In genomic region chr6:159577564-159577963, GRCh38 we compare ENCODE assay signal across 14 cellular contexts.
DNase-seq lines count a peak whose midpoint lies in the region; ATAC-seq and TF ChIP-seq lines count a peak whose summit lies in the region.
"Had no signal": no experiment of that assay in that cellular context is flagged by ENCODE, and none has a peak within 500 bp of the region (broad histone marks: within the 10 kb centered on the region; RNA-seq: fewer than 3 reads in every experiment).

No MANE protein-coding gene starts in this region.

- H3K27me3 ChIP-seq in GM23338 (ENCODE audit: insufficient read depth) = no peaks in the 10 kb centered on the region
- no peaks in the 10 kb centered on the region for H3K27me3 ChIP-seq in prostate gland (replicated peaks; ENCODE audit: insufficient read depth)
- H3K27me3 ChIP-seq: tibial nerve had no signal

- TF ChIP-seq POLR2A in prostate gland (IDR thresholded peaks at IDR 0.05) = no peak

- H3K36me3 ChIP-seq in GM23338 (ENCODE audit: insufficient read depth) (no peaks in the 10 kb centered on the region), prostate gland (no peaks in the 10 kb centered on the region)
- H3K36me3 ChIP-seq: tibial nerve had no signal

- no peak overlapping the region for H3K27ac ChIP-seq in GM23338 (ENCODE audit: low read depth)
- no peak overlapping the region for H3K27ac ChIP-seq in prostate gland
- H3K27ac ChIP-seq: tibial nerve had no signal

- H3K79me2 ChIP-seq in GM23338 (replicated peaks; ENCODE audit: insufficient read depth) = no peaks in the 10 kb centered on the region

- intact Hi-C loops in prostate gland (cut with DNase I) = no loop called here

- peaks cover 17% of the 10 kb centered on the region; the same call in 2 of the 3 replicates for H3K9me3 Mint-ChIP-seq in GM23338
- H3K9me3 Mint-ChIP-seq: activated CD4-positive, alpha-beta T cell treated with anti-CD3 and anti-CD28 coated beads, Interleukin-2, amount 10 ng/mL, durations not matched to agents 7 days and 5 days; dendritic cell treated with granulocyte-macrophage colony-stimulating factor and Interleukin-4, amounts not matched to agents 40 ng/mL and 50 ng/mL, for 4 days had no signal

- H3K4me1 ChIP-seq in GM23338 (ENCODE audit: insufficient read depth) (no peaks in the 10 kb centered on the region), prostate gland (replicated peaks) (no peaks in the 10 kb centered on the region)
- H3K4me1 ChIP-seq: tibial nerve had no signal

- no peak overlapping the region for H3K4me2 ChIP-seq in GM23338

- DNase-seq in GM23338 (ENCODE audit: low spot score) = no peak
- DNase-seq in RPMI7951 (ENCODE audit: low read depth) = peak; percentile 65
- peak; percentile 36 for DNase-seq in fibroblast of mammary gland (ENCODE audit: low read depth)
- peak; percentile 97 for DNase-seq in renal cortical epithelial cell (ENCODE audit: low read depth)
- DNase-seq in prostate gland (ENCODE audit: low spot score) = no peak
- DNase-seq in NCI-H1105 treated with DMSO at 0.1 percent for 48 hours (lab: John Stamatoyannopoulos, UW) = no peak
- DNase-seq: activated CD4-positive, alpha-beta T cell treated with anti-CD3 and anti-CD28 coated beads, Interleukin-2, amount 10 ng/mL, durations not matched to agents 7 days and 5 days; activated T-cell treated with anti-CD3 and anti-CD28 coated beads, Interleukin-2, amount 50 U/mL, for 4 hours; amygdala; NCI-H524 treated with DMSO at 0.1 percent for 48 hours had no signal

- whole genome bisulfite sequencing in prostate gland = 68% methylated on average over 5 of the region's 5 CpGs

- 0 out of 2 replicates have a peak, but pooled peaks cover 5% of the 10 kb centered on the region for H3K9me2 ChIP-seq in GM23338 (ENCODE audit: insufficient read depth)

- no peak overlapping the region for H3K27ac Mint-ChIP-seq in GM23338
- H3K27ac Mint-ChIP-seq: activated CD4-positive, alpha-beta T cell treated with anti-CD3 and anti-CD28 coated beads, Interleukin-2, amount 10 ng/mL, durations not matched to agents 7 days and 5 days; dendritic cell treated with granulocyte-macrophage colony-stimulating factor and Interleukin-4, amounts not matched to agents 40 ng/mL and 50 ng/mL, for 4 days had no signal

- peak overlapping the region; percentile 59; the same call in 1 of the 2 replicates for H2AFZ ChIP-seq in GM23338

- H3K4me3 ChIP-seq in GM23338 = no peak overlapping the region
- no peak overlapping the region for H3K4me3 ChIP-seq in fibroblast of mammary gland (ENCODE audit: control insufficient read depth, low read depth, low read length)
- no peak overlapping the region for H3K4me3 ChIP-seq in prostate gland
- H3K4me3 ChIP-seq: tibial nerve had no signal

- H3K27me3 Mint-ChIP-seq in GM23338 (ENCODE audit: insufficient read depth, low read depth, poor library complexity) = peaks cover 4% of the 10 kb centered on the region
- H3K27me3 Mint-ChIP-seq: dendritic cell treated with granulocyte-macrophage colony-stimulating factor and Interleukin-4, amounts not matched to agents 40 ng/mL and 50 ng/mL, for 4 days had no signal

- TF ChIP-seq CTCF in GM23338 (conservative IDR thresholded peaks at IDR 0.05; ENCODE audit: low read depth in 2 of 2) (no peak), fibroblast of mammary gland (conservative IDR thresholded peaks at IDR 0.05; ENCODE audit: control insufficient read depth, insufficient read depth, low read depth, low read length) (no peak), prostate gland (IDR thresholded peaks at IDR 0.05) (no peak)

- ATAC-seq in GM23338 (no peak), GM21360 (IDR thresholded peaks at IDR 0.05; ENCODE audit: unreplicated experiment) (no peak), GM21526 (IDR thresholded peaks at IDR 0.05; ENCODE audit: low FRiP score, unreplicated experiment) (no peak)
- ATAC-seq: activated T-cell treated with anti-CD3 and anti-CD28 coated beads, Interleukin-2, amount 50 U/mL, for 4 hours had no signal

- peaks cover 8% of the 10 kb centered on the region; the same call in 1 of the 3 replicates for H3K36me3 Mint-ChIP-seq in GM23338 (ENCODE audit: low read depth)

- no peaks in the 10 kb centered on the region for H3K4me1 Mint-ChIP-seq in GM23338
- H3K4me1 Mint-ChIP-seq: activated CD4-positive, alpha-beta T cell treated with anti-CD3 and anti-CD28 coated beads, Interleukin-2, amount 10 ng/mL, durations not matched to agents 7 days and 5 days had no signal

- no peaks in the 10 kb centered on the region for H3F3A ChIP-seq in GM23338 (replicated peaks; ENCODE audit: low read depth)

- H4K20me1 ChIP-seq in GM23338 (replicated peaks; ENCODE audit: insufficient read depth) = no peaks in the 10 kb centered on the region

- no peak overlapping the region for H3K4me3 Mint-ChIP-seq in GM23338
- H3K4me3 Mint-ChIP-seq: activated CD4-positive, alpha-beta T cell treated with anti-CD3 and anti-CD28 coated beads, Interleukin-2, amount 10 ng/mL, durations not matched to agents 7 days and 5 days; activated T-cell treated with anti-CD3 and anti-CD28 coated beads, Interleukin-2, amount 50 U/mL, for 4 hours; dendritic cell treated with granulocyte-macrophage colony-stimulating factor and Interleukin-4, amounts not matched to agents 40 ng/mL and 50 ng/mL, for 4 days had no signal

- H3K9me3 ChIP-seq in prostate gland = no peaks in the 10 kb centered on the region
- H3K9me3 ChIP-seq: tibial nerve had no signal

TF ChIP-seq in GM23338, 12 proteins besides CTCF, POLR2A, EP300 and RAD21:
- TF ChIP-seq NANOG (IDR thresholded peaks at IDR 0.05; ENCODE audit: borderline replicate concordance) (no peak), EZH2phosphoT487 (IDR thresholded peaks at IDR 0.05; ENCODE audit: unreplicated experiment) (no peak), POLR2AphosphoS5 (IDR thresholded peaks at IDR 0.05; ENCODE audit: low read depth) (no peak), CREB1 (CRISPR knock-in tag; IDR thresholded peaks at IDR 0.05; ENCODE audit: low read depth) (no peak), ETS1 (IDR thresholded peaks at IDR 0.05) (no peak), ZNF331 (CRISPR knock-in tag; IDR thresholded peaks at IDR 0.05; ENCODE audit: low read depth) (no peak), JUNB (IDR thresholded peaks at IDR 0.05; ENCODE audit: unreplicated experiment) (no peak), ZNF114 (CRISPR knock-in tag; IDR thresholded peaks at IDR 0.05) (no peak), STAT1 (IDR thresholded peaks at IDR 0.05; ENCODE audit: unreplicated experiment) (no peak)

Comparison
In these comparisons a context has a peak if more than half of its experiments do, and no peak if none do; other contexts are left out.
1. DNase-seq: peak in RPMI7951 (single experiment), fibroblast of mammary gland (single experiment) and renal cortical epithelial cell (single experiment); none in GM23338 (single experiment), prostate gland (single experiment) and NCI-H1105 treated with DMSO at 0.1 percent for 48 hours (single experiment).